1 cellular context compared by ENCODE assay signal in genomic region chr14:104559769-104560585, GRCh38.
TF ChIP-seq lines count a peak whose summit lies in the region.

No MANE protein-coding gene starts in this region.

TF ChIP-seq in H1, 55 proteins besides CTCF, POLR2A, EP300 and RAD21:
- no peak for TF ChIP-seq SIX5 (IDR thresholded peaks at IDR 0.05; ENCODE audit: low read depth, low read length)
- no peak for TF ChIP-seq SRF (IDR thresholded peaks at IDR 0.05; ENCODE audit: low read depth, low read length)
- no peak for TF ChIP-seq SP1 (IDR thresholded peaks at IDR 0.05; ENCODE audit: low read depth, low read length)
TF ChIP-seq in H1: peak in this region for 0.
